In the genomic region with DNA sequence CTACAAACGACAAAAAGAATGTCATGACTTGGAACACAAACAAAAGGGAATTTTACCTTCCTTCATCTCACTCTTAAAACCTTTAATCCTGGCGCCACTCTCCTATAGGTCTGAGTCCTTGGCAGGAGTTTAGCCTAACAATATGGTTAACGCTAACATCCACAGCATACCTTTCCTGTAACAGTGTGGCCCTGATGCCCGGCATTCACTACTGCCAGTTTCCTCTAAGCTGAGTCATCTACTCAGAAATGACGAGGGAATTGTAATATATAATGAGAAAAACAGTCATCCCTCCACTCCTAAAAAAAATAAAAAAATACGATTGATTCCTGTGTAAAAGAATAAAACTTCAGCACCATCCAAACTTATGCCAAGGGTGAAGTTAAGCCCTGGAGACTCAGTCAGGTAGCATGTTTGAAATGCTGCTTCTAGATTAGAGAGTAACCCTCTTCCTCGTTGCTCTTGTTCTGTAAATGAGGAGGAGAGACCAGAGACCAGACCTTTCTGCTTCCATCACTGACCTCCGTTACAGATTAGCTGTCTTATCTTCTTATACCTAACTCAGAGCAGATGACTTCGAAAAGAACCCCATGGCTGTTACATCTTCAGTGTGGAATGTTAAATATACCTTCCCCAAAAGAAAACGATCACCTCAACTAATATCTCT, we compare ENCODE assay signal across 1 cellular context.
TF ChIP-seq lines count a peak whose summit lies in the region.

No MANE protein-coding gene starts in this region.

TF ChIP-seq in IMR-90, 13 proteins besides CTCF, POLR2A, EP300 and RAD21 (continued from another document):
- TF ChIP-seq, protein P1, sequence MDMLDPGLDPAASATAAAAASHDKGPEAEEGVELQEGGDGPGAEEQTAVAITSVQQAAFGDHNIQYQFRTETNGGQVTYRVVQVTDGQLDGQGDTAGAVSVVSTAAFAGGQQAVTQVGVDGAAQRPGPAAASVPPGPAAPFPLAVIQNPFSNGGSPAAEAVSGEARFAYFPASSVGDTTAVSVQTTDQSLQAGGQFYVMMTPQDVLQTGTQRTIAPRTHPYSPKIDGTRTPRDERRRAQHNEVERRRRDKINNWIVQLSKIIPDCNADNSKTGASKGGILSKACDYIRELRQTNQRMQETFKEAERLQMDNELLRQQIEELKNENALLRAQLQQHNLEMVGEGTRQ (IDR thresholded peaks at IDR 0.05; ENCODE audit: low read depth, low read length) = no peak
